ENCODE assay signal across 24 cellular contexts in genomic region chr4:66853845-66854244, GRCh38.
"Had no signal": no experiment of that assay in that cellular context is flagged by ENCODE, and none has a peak within 500 bp of the region (broad histone marks: within the 10 kb centered on the region; RNA-seq: fewer than 3 reads in every experiment).

No MANE protein-coding gene starts in this region.

- FAIRE-seq: endometrium had no signal

- H3K4me3 ChIP-seq: coronary artery, dorsolateral prefrontal cortex, esophagus squamous epithelium, gastroesophageal sphincter, heart left ventricle, hepatocyte, left lung, lower lobe of right lung, mucosa of descending colon had no signal

- H3K27ac ChIP-seq: coronary artery, dorsolateral prefrontal cortex, epithelial cell of prostate, esophagus squamous epithelium, gastroesophageal sphincter, heart left ventricle, hepatocyte, left lung, lower lobe of right lung had no signal

- H3K36me3 ChIP-seq: esophagus squamous epithelium, gastroesophageal sphincter, heart left ventricle, left lung, lower lobe of right lung had no signal

- H3K4me1 ChIP-seq: esophagus squamous epithelium, gastroesophageal sphincter, heart left ventricle, left lung, lower lobe of right lung had no signal

- H3K27me3 ChIP-seq: dorsolateral prefrontal cortex, esophagus squamous epithelium, gastroesophageal sphincter, heart left ventricle, hepatocyte, left lung had no signal

- DNase-seq: dermis blood vessel endothelial cell; dorsolateral prefrontal cortex; effector CD4-positive, alpha-beta T cell; effector memory CD8-positive, alpha-beta T cell; endodermal cell; erythroblast; esophagus squamous epithelium; foreskin fibroblast; foreskin melanocyte; heart left ventricle; hypothalamus; immature natural killer cell; islet precursor cell; left cardiac atrium; left lung; left ventricle myocardium superior; lower lobe of right lung; mesenchymal stem cell; mucosa of descending colon had no signal

- H3K9me3 ChIP-seq: esophagus squamous epithelium, gastroesophageal sphincter, heart left ventricle, left lung, lower lobe of right lung, mucosa of descending colon had no signal
